Comparison of ENCODE assay signal across 17 cellular contexts in genomic region chr3:127133971-127134370, GRCh38. TPM values are rescaled to one million over a fixed set of nuclear protein-coding genes. Genes with fewer than 3 reads are reported as not detected.
A peak's percentile ranks its signal among the peaks of the same experiment; 100 is the strongest.
DNase-seq lines count a peak whose midpoint lies in the region; TF ChIP-seq lines count a peak whose summit lies in the region.
"Had no signal": no experiment of that assay in that cellular context is flagged by ENCODE, and none has a peak within 500 bp of the region (broad histone marks: within the 10 kb centered on the region; RNA-seq: fewer than 3 reads in every experiment).

No MANE protein-coding gene starts in this region.

- H3K9ac ChIP-seq in H9 (ENCODE audit: extremely low read depth, insufficient read length, low read length) (no peak overlapping the region), NT2/D1 (ENCODE audit: insufficient read length, low read depth) (peak overlapping the region; percentile 42), endodermal cell (ENCODE audit: extremely low read depth, low read length, poor library complexity, severe bottlenecking) (no peak overlapping the region), neuronal stem cell (ENCODE audit: low read depth, low read length, poor library complexity) (no peak overlapping the region)
- H3K9ac ChIP-seq: GM23248 had no signal

- H4K5ac ChIP-seq in H9 (ENCODE audit: insufficient read length, low read depth, low read length): no peak overlapping the region

- H3K4me2 ChIP-seq in H9 (ENCODE audit: insufficient read depth, insufficient read length, low read length) (no peak overlapping the region), neuronal stem cell (ENCODE audit: insufficient read depth, low read length, poor library complexity, severe bottlenecking) (no peak overlapping the region)

- H2BK20ac ChIP-seq in H9 (ENCODE audit: low read depth, low read length, poor library complexity, severe bottlenecking): no peak overlapping the region

- H3K36me3 ChIP-seq in NT2/D1 (ENCODE audit: insufficient read depth, insufficient read length, low read length) (no peaks in the 10 kb centered on the region), endodermal cell (ENCODE audit: control insufficient read depth, insufficient read depth, low read length) (no peaks in the 10 kb centered on the region), neuronal stem cell (replicated peaks in 1 of 2; ENCODE audit: control insufficient read depth in 2 of 2, insufficient read depth in 2 of 2, low read length in 2 of 2) (no peaks in the 10 kb centered on the region)
- H3K36me3 ChIP-seq: BE2C had no signal

- H2BK12ac ChIP-seq in H9 (ENCODE audit: insufficient read length, low read depth, low read length): no peak overlapping the region
- peak overlapping the region; percentile 53 for H2BK12ac ChIP-seq in neuronal stem cell (ENCODE audit: low read length)

- peaks cover 0 to 2% (median 0%) of the 10 kb centered on the region in 3 experiments; a peak in 3 of 7 replicates for H3K36me3 Mint-ChIP-seq in H9 (ENCODE audit: insufficient read depth in 1 of 3, low read depth in 3 of 3)
- no peaks in the 10 kb centered on the region for H3K36me3 Mint-ChIP-seq in endodermal cell (ENCODE audit: low read depth)
- H3K36me3 Mint-ChIP-seq in nephron progenitor cell (ENCODE audit: low read depth): no peaks in the 10 kb centered on the region
- H3K36me3 Mint-ChIP-seq: CD4-positive, CD25-positive, alpha-beta regulatory T cell; CD8-positive, alpha-beta memory T cell had no signal

- H4K8ac ChIP-seq in H9 (replicated peaks; ENCODE audit: insufficient read length, low read depth, low read length) (no peak overlapping the region), neuronal stem cell (ENCODE audit: low read depth, low read length) (no peak overlapping the region)

- H3K4me1 ChIP-seq in H9 (ENCODE audit: insufficient read depth, low read length) (peaks cover 6% of the 10 kb centered on the region; the same call in 1 of the 2 replicates), NT2/D1 (ENCODE audit: insufficient read depth, insufficient read length) (peaks cover 28% of the 10 kb centered on the region), endodermal cell (ENCODE audit: control insufficient read depth, insufficient read depth, low read length) (peaks cover 5% of the 10 kb centered on the region), neuronal stem cell (ENCODE audit: control insufficient read depth in 2 of 2, insufficient read depth in 1 of 2, low read depth in 1 of 2, low read length in 2 of 2) (peaks cover 0 to 18% of the 10 kb centered on the region in 2 donors)

- H2AFZ ChIP-seq in H9 (ENCODE audit: low read length): no peak overlapping the region
- no peak overlapping the region for H2AFZ ChIP-seq in neuronal stem cell (ENCODE audit: low read length)
- H2AFZ ChIP-seq: GM23248 had no signal

- H3K56ac ChIP-seq in H9 (ENCODE audit: insufficient read length, low read depth, low read length): no peak overlapping the region

- H3K79me1 ChIP-seq in H9 (ENCODE audit: insufficient read depth, low read depth, low read length, poor library complexity, severe bottlenecking) (no peaks in the 10 kb centered on the region), neuronal stem cell (ENCODE audit: low read depth, low read length) (no peaks in the 10 kb centered on the region)

- H2BK15ac ChIP-seq in H9 (ENCODE audit: low read depth, low read length) (no peak overlapping the region), neuronal stem cell (ENCODE audit: low read length) (no peak overlapping the region)

- no peak overlapping the region for H3K4me3 Mint-ChIP-seq in H9
- no peak overlapping the region for H3K4me3 Mint-ChIP-seq in endodermal cell
- no peak overlapping the region for H3K4me3 Mint-ChIP-seq in nephron progenitor cell
- H3K4me3 Mint-ChIP-seq: CD4-positive, CD25-positive, alpha-beta regulatory T cell; CD8-positive, alpha-beta memory T cell; HFFc6 had no signal

- H2AK5ac ChIP-seq in H9 (ENCODE audit: insufficient read length, low read length) (no peak overlapping the region), neuronal stem cell (ENCODE audit: low read depth, low read length) (peak overlapping the region; percentile 52)

- H3K27ac Mint-ChIP-seq in H9 (no peak overlapping the region; a peak in 1 of 7 replicates), endodermal cell (no peak overlapping the region), nephron progenitor cell (no peak overlapping the region)
- H3K27ac Mint-ChIP-seq: CD4-positive, CD25-positive, alpha-beta regulatory T cell; HFFc6 had no signal

- TF ChIP-seq CTCF in H9 (conservative IDR thresholded peaks at IDR 0.05): no peak
- no peak for TF ChIP-seq CTCF in endodermal cell (conservative IDR thresholded peaks at IDR 0.05)
- TF ChIP-seq CTCF in nephron progenitor cell (IDR thresholded peaks at IDR 0.05): no peak

- no peaks in the 10 kb centered on the region for H3K9me3 ChIP-seq in H9 (ENCODE audit: control insufficient read depth, low read depth, low read length)
- H3K9me3 ChIP-seq in NT2/D1 (ENCODE audit: insufficient read depth, low read length): no peaks in the 10 kb centered on the region
- no peaks in the 10 kb centered on the region for H3K9me3 ChIP-seq in endodermal cell (ENCODE audit: control insufficient read depth, low read length)
- H3K9me3 ChIP-seq in neuronal stem cell (replicated peaks in 1 of 2; ENCODE audit: control insufficient read depth in 2 of 2, insufficient read depth in 1 of 2, low read depth in 1 of 2, low read length in 2 of 2): no peaks in the 10 kb centered on the region
- H3K9me3 ChIP-seq: BE2C had no signal

- peaks cover 11% of the 10 kb centered on the region; the same call in 1 of the 2 replicates for H3K27me3 ChIP-seq in H9 (ENCODE audit: insufficient read depth, low read length)
- H3K27me3 ChIP-seq in NT2/D1 (ENCODE audit: insufficient read depth, insufficient read length): peaks cover 46% of the 10 kb centered on the region
- peaks cover 41% of the 10 kb centered on the region for H3K27me3 ChIP-seq in endodermal cell (ENCODE audit: control insufficient read depth, insufficient read depth, low read length, poor library complexity, severe bottlenecking)
- H3K27me3 ChIP-seq in neuronal stem cell (ENCODE audit: control insufficient read depth in 3 of 3, insufficient read depth in 3 of 3, low read depth in 1 of 3, low read length in 3 of 3): peaks cover 0 to 64% (median 21%) of the 10 kb centered on the region in 3 experiments
- H3K27me3 ChIP-seq: BE2C had no signal

- H4K91ac ChIP-seq in H9 (ENCODE audit: insufficient read length, low read depth, low read length) (no peak overlapping the region), neuronal stem cell (ENCODE audit: low read depth, low read length, poor library complexity) (peak overlapping the region; percentile 1)

- H3K4me1 Mint-ChIP-seq in H9 (peaks cover 28 to 43% of the 10 kb centered on the region in 2 experiments), endodermal cell (peaks cover 2% of the 10 kb centered on the region), nephron progenitor cell (peaks cover 21% of the 10 kb centered on the region)

- H3K14ac ChIP-seq in H9 (ENCODE audit: insufficient read depth, low read length): peak overlapping the region; percentile 14; the same call in 1 of the 2 replicates
- no peak overlapping the region for H3K14ac ChIP-seq in neuronal stem cell (ENCODE audit: low read length)

- no peak overlapping the region for H3K27ac ChIP-seq in H9 (ENCODE audit: insufficient read length, low read depth, low read length)
- no peak overlapping the region for H3K27ac ChIP-seq in endodermal cell (ENCODE audit: low read depth, low read length)
- H3K27ac ChIP-seq in neuronal stem cell (replicated peaks; ENCODE audit: low read length): no peak overlapping the region
- H3K27ac ChIP-seq: GM23248 had no signal

- H3K4me3 ChIP-seq in NT2/D1 (ENCODE audit: insufficient read length, low read depth) (no peak overlapping the region), endodermal cell (ENCODE audit: low read length) (no peak overlapping the region), neuronal stem cell (ENCODE audit: low read length in 2 of 2) (no peak overlapping the region)
- H3K4me3 ChIP-seq: GM23248 had no signal

- H3K18ac ChIP-seq in H9 (ENCODE audit: insufficient read length, low read depth, low read length) (no peak overlapping the region), neuronal stem cell (ENCODE audit: low read length) (peak overlapping the region; percentile 61)

- WGBS in H9 (ENCODE audit: extremely low coverage, insufficient read length, low lambda C conversion rate): no CpG with 5 or more reads among the region's 5 CpGs
- 97 to 100% methylated on average over 4 to 5 of the region's 5 CpGs for WGBS in endodermal cell (ENCODE audit: insufficient coverage in 1 of 2, insufficient read length in 1 of 2), 2 experiments
- WGBS in neuronal stem cell (ENCODE audit: extremely low coverage in 2 of 2, insufficient read length in 2 of 2, insufficient replicate concordance in 1 of 2), 2 donors: no CpG with 5 or more reads among the region's 5 CpGs

- H3K4ac ChIP-seq in H9 (ENCODE audit: low read depth, low read length) (no peak overlapping the region), neuronal stem cell (ENCODE audit: low read length) (no peak overlapping the region)

- H2BK5ac ChIP-seq in H9 (ENCODE audit: insufficient read length, low read length): no peak overlapping the region
- H2BK5ac ChIP-seq in neuronal stem cell (ENCODE audit: low read length): no peak overlapping the region

- DNase-seq in H9: no peak
- no peak for DNase-seq in NT2/D1 (ENCODE audit: low read depth, low spot score)
- peak; percentile 33 for DNase-seq in endodermal cell
- no peak for DNase-seq in neuronal stem cell (ENCODE audit: low spot score)
- no peak for DNase-seq in nephron progenitor cell
- DNase-seq in DMS53 treated with DMSO at 0.1 percent for 48 hours (lab: John Stamatoyannopoulos, UW; ENCODE audit: unreplicated experiment): no peak
- DNase-seq: ACHN; BE2C; C1 segment of cervical spinal cord; CD4-positive, CD25-positive, alpha-beta regulatory T cell; CD8-positive, alpha-beta memory T cell; COR-L47; DMS 273 treated with DMSO at 0.1 percent for 48 hours; DMS53; GM23248; HFFc6; IMR-90 had no signal

- H3K9me3 Mint-ChIP-seq in H9: peaks cover 0 to 5% of the 10 kb centered on the region in 2 experiments; a peak in 1 of 5 replicates
- H3K9me3 Mint-ChIP-seq in endodermal cell: no peaks in the 10 kb centered on the region
- no peaks in the 10 kb centered on the region for H3K9me3 Mint-ChIP-seq in nephron progenitor cell
- H3K9me3 Mint-ChIP-seq: CD8-positive, alpha-beta memory T cell; HFFc6 had no signal

- peaks cover 47% of the 10 kb centered on the region for H3K27me3 Mint-ChIP-seq in H9 (ENCODE audit: low read depth)
- peaks cover 44% of the 10 kb centered on the region for H3K27me3 Mint-ChIP-seq in endodermal cell (ENCODE audit: insufficient read depth)
- peaks cover 73% of the 10 kb centered on the region for H3K27me3 Mint-ChIP-seq in nephron progenitor cell (ENCODE audit: low read depth, poor library complexity)

- H3K79me2 ChIP-seq in H9 (ENCODE audit: insufficient read depth, low read length): no peaks in the 10 kb centered on the region

- H4K20me1 ChIP-seq in H9 (ENCODE audit: control insufficient read depth, insufficient read depth, insufficient read length): peaks cover 2% of the 10 kb centered on the region

- no peak overlapping the region for H3K23ac ChIP-seq in H9 (ENCODE audit: insufficient read length, low read depth, low read length)
- H3K23ac ChIP-seq in neuronal stem cell (ENCODE audit: low read depth, low read length, poor library complexity): no peak overlapping the region

- H3K23me2 ChIP-seq in H9 (ENCODE audit: insufficient read length, low read depth, low read length, poor library complexity, severe bottlenecking): no peaks in the 10 kb centered on the region

- H2BK120ac ChIP-seq in H9 (ENCODE audit: low read depth, low read length, poor library complexity, severe bottlenecking): no peak overlapping the region
- no peak overlapping the region for H2BK120ac ChIP-seq in neuronal stem cell (ENCODE audit: low read depth, low read length)

- no peak overlapping the region for H3T11ph ChIP-seq in H9 (ENCODE audit: low read length)

RNA-seq across cellular contexts. Expression of gene PRR23E, which starts 59.0 kb away (rescaled TPM):
- not detected in 2 replicates for total RNA-seq in H9 (2021)
- total RNA-seq in endodermal cell: not detected
- not detected for polyA plus RNA-seq in endodermal cell (2013, experiment 1 of 2)
- not detected for polyA plus RNA-seq in endodermal cell (2013, experiment 2 of 2)
- not detected for polyA plus RNA-seq in neuronal stem cell (2013, experiment 1 of 2)
- not detected for polyA plus RNA-seq in neuronal stem cell (2013, experiment 2 of 2)
- total RNA-seq: CD4-positive, CD25-positive, alpha-beta regulatory T cell; CD8-positive, alpha-beta memory T cell; GM23248; HFFc6; IMR-90 had no signal
- polyA plus RNA-seq: CD4-positive, CD25-positive, alpha-beta regulatory T cell; CD8-positive, alpha-beta memory T cell; GM23248; IMR-90 had no signal
